18 cellular contexts compared by ENCODE assay signal in genomic region chr10:499991-500390, GRCh38.
DNase-seq lines count a peak whose midpoint lies in the region; ATAC-seq and TF ChIP-seq lines count a peak whose summit lies in the region.
"Had no signal": no experiment of that assay in that cellular context is flagged by ENCODE, and none has a peak within 500 bp of the region (broad histone marks: within the 10 kb centered on the region; RNA-seq: fewer than 3 reads in every experiment).

No MANE protein-coding gene starts in this region.

- 66 to 88% (median 72%) methylated on average over 3 to 4 of the region's 4 CpGs for WGBS in spleen, 5 donors

- no peak overlapping the region for H3K27ac ChIP-seq in BLaER1 treated with 17β-estradiol and CSF1 and Interleukin-3, amounts not matched to agents 10 nM and 100 nM
- no peak overlapping the region for H3K27ac ChIP-seq in spleen

- peaks cover 0 to 8% (median 0%) of the 10 kb centered on the region in 11 experiments; a peak in 1 of 22 replicates for H3K36me3 ChIP-seq in BLaER1 treated with 17β-estradiol and CSF1 and Interleukin-3, amounts not matched to agents 10 nM and 100 nM
- H3K36me3 ChIP-seq in Loucy (ENCODE audit: insufficient read depth, low read length) (no peaks in the 10 kb centered on the region), spleen (no peaks in the 10 kb centered on the region)

- H3F3A ChIP-seq in Loucy (ENCODE audit: low read depth) = no peaks in the 10 kb centered on the region

- TF ChIP-seq CTCF in Loucy (conservative IDR thresholded peaks at IDR 0.05; ENCODE audit: low read length) = no peak
- TF ChIP-seq CTCF in spleen (IDR thresholded peaks at IDR 0.05 in 8 of 11, conservative IDR thresholded peaks at IDR 0.05 in 3 of 11) = no peak

- H3K79me2 ChIP-seq in Loucy (ENCODE audit: insufficient read depth, low read length) = no peaks in the 10 kb centered on the region

- TF ChIP-seq POLR2A in spleen (IDR thresholded peaks at IDR 0.05) = no peak

- peaks cover 0 to 90% (median 9%) of the 10 kb centered on the region in 11 experiments; a peak in 12 of 22 replicates for H4K20me1 ChIP-seq in BLaER1 treated with 17β-estradiol and CSF1 and Interleukin-3, amounts not matched to agents 10 nM and 100 nM
- H4K20me1 ChIP-seq in Loucy (ENCODE audit: insufficient read depth, low read length, poor library complexity, severe bottlenecking) = no peaks in the 10 kb centered on the region

- peaks cover 26 to 53% (median 45%) of the 10 kb centered on the region in 10 experiments for H3K4me1 ChIP-seq in BLaER1 treated with 17β-estradiol and CSF1 and Interleukin-3, amounts not matched to agents 10 nM and 100 nM
- H3K4me1 ChIP-seq in Loucy (ENCODE audit: insufficient read depth, low read length, poor library complexity, severe bottlenecking) (peaks cover 39% of the 10 kb centered on the region), spleen (peaks cover 0 to 16% (median 10%) of the 10 kb centered on the region in 6 donors)

- H3K9ac ChIP-seq in BLaER1 treated with 17β-estradiol and CSF1 and Interleukin-3, amounts not matched to agents 10 nM and 100 nM = no peak overlapping the region
- H3K9ac ChIP-seq in Loucy (ENCODE audit: low read depth, low read length, poor library complexity, severe bottlenecking) = no peak overlapping the region

- H3K9me3 ChIP-seq in BLaER1 treated with 17β-estradiol and CSF1 and Interleukin-3, amounts not matched to agents 10 nM and 100 nM (replicated peaks in 1 of 11) = no peaks in the 10 kb centered on the region
- no peaks in the 10 kb centered on the region for H3K9me3 ChIP-seq in Loucy (ENCODE audit: insufficient read depth, low read depth, low read length)
- no peaks in the 10 kb centered on the region for H3K9me3 ChIP-seq in spleen

- no peak overlapping the region for H3K4me3 ChIP-seq in BLaER1 treated with 17β-estradiol and CSF1 and Interleukin-3, amounts not matched to agents 10 nM and 100 nM
- H3K4me3 ChIP-seq in Loucy (ENCODE audit: low read length, poor library complexity, severe bottlenecking) = no peak overlapping the region
- no peak overlapping the region for H3K4me3 ChIP-seq in spleen

- intact Hi-C loops in left colon (cut with DNase I, micrococcal nuclease) = loop anchor here in 1 of 2 donors (10.0 kb wide), 1 partner anchor 185 kb away; the partner anchor contains the start of gene DIP2C
- intact Hi-C loops in spleen (cut with DNase I; ENCODE audit: low total_unique reads) = no loop called here

- peak overlapping the region; percentile 10 to 76 (median 64); a peak in 16 of 22 replicates for H3K4me2 ChIP-seq in BLaER1 treated with 17β-estradiol and CSF1 and Interleukin-3, amounts not matched to agents 10 nM and 100 nM
- peak overlapping the region; percentile 73 for H3K4me2 ChIP-seq in Loucy (ENCODE audit: low read depth, low read length, poor library complexity, severe bottlenecking)

- ATAC-seq in left colon = no peak

- DNase-seq in left colon (peak; percentile 2 to 17), spleen (peak; percentile 51), HuH-7.5 (ENCODE audit: low spot score) (no peak), cerebellar nuclear complex (lab: John Stamatoyannopoulos, UW) (no peak)
- DNase-seq in central memory CD4-positive, alpha-beta T cell = no peak
- DNase-seq: ACHN; AML-193; CD4-positive, CD25-positive, alpha-beta regulatory T cell; EL; GOT3; NCI-H1048; NCI-H1436 treated with DMSO at 0.1 percent for 48 hours; NCI-H2081 treated with DMSO at 0.1 percent for 48 hours; NCI-H345; NCI-H526; SIG-M5 had no signal

- H3K27me3 ChIP-seq in BLaER1 treated with 17β-estradiol and CSF1 and Interleukin-3, amounts not matched to agents 10 nM and 100 nM = 0 out of 22 replicates have a peak, but pooled peaks cover 0 to 2% (median 0%) of the 10 kb centered on the region in 11 experiments
- no peaks in the 10 kb centered on the region for H3K27me3 ChIP-seq in Loucy (ENCODE audit: insufficient read depth, low read length, poor library complexity, severe bottlenecking)
- H3K27me3 ChIP-seq in spleen (replicated peaks in 1 of 7) = peaks cover 0 to 5% (median 0%) of the 10 kb centered on the region in 7 donors

- no peak overlapping the region for H2AFZ ChIP-seq in Loucy (ENCODE audit: low read length)

- H3K9me2 ChIP-seq in Loucy (replicated peaks; ENCODE audit: low read depth, low read length) = no peaks in the 10 kb centered on the region

Comparison
In these comparisons a context has a peak if more than half of its experiments do, and no peak if none do; other contexts are left out.
1. DNase-seq: peak in left colon (2 of 2) and spleen (single experiment); none in HuH-7.5 (single experiment), cerebellar nuclear complex (0 of 2) and central memory CD4-positive, alpha-beta T cell (single experiment).